13 cellular contexts compared by ENCODE assay signal in the genomic region with DNA sequence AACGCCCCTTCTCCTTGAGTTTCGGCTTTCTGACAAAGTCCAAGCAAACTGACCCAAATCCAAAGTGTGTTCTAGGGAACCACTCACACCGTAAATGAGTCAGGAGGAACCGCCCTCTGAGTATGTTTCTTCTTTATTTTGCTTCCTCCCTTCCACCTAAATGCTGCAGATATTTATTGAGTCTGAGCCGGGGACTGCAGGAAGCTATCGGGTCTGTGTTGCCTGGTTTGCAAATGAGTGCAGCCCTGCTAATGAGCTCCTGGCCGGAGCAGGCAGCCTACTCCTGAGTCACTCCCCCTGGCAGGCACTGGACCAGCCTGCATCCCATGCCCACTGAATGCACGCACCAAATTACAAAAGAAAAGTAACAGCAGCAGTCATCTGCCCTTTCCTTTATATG.
DNase-seq lines count a peak whose midpoint lies in the region; ATAC-seq and TF ChIP-seq lines count a peak whose summit lies in the region.
"Had no signal": no experiment of that assay in that cellular context is flagged by ENCODE, and none has a peak within 500 bp of the region (broad histone marks: within the 10 kb centered on the region; RNA-seq: fewer than 3 reads in every experiment).

No MANE protein-coding gene starts in this region.

- ATAC-seq in GM21447 (IDR thresholded peaks at IDR 0.05; ENCODE audit: unreplicated experiment) = no peak

- H3K27me3 Mint-ChIP-seq in progenitor cell of endocrine pancreas = no peaks in the 10 kb centered on the region

- H3K4me3 ChIP-seq in right atrium auricular region = no peak overlapping the region
- H3K4me3 ChIP-seq: prostate gland, SJCRH30 had no signal

- DNase-seq in GF-D8 (lab: John Stamatoyannopoulos, UW) (peak; percentile 82), SKM-1 treated with dmso at 0.1 percent for 144 hours (lab: John Stamatoyannopoulos, UW; ENCODE audit: unreplicated experiment) (peak; percentile 82), right atrium auricular region (ENCODE audit: low spot score) (no peak), progenitor cell of endocrine pancreas (ENCODE audit: low spot score, unreplicated experiment) (no peak), T-helper 1 cell (no peak), T-helper 9 cell (no peak)
- DNase-seq in stimulated activated CD4-positive, alpha-beta T cell treated with anti-CD3 and anti-CD28 coated beads, Interleukin-2, amount 100 ng/mL, for 24 hours = no peak
- DNase-seq: HCEC 1CT, NCI-H2029, SJCRH30 had no signal

- no peaks in the 10 kb centered on the region for H3K4me1 ChIP-seq in right atrium auricular region
- H3K4me1 ChIP-seq: prostate gland had no signal

- H3K27ac ChIP-seq in right atrium auricular region = peak overlapping the region; percentile 36 to 44
- H3K27ac ChIP-seq: prostate gland, SJCRH30 had no signal

- no peak for TF ChIP-seq CTCF in right atrium auricular region (IDR thresholded peaks at IDR 0.05)
- TF ChIP-seq CTCF in progenitor cell of endocrine pancreas (IDR thresholded peaks at IDR 0.05; ENCODE audit: unreplicated experiment) = no peak

- H3K27ac Mint-ChIP-seq in progenitor cell of endocrine pancreas = peak overlapping the region; percentile 73

- H3K36me3 ChIP-seq in right atrium auricular region = no peaks in the 10 kb centered on the region
- H3K36me3 ChIP-seq: prostate gland, SJCRH30 had no signal

- H3K9me3 Mint-ChIP-seq in progenitor cell of endocrine pancreas (ENCODE audit: low read depth) = no peaks in the 10 kb centered on the region
- H3K9me3 Mint-ChIP-seq: central memory CD8-positive, alpha-beta T cell had no signal

- H3K36me3 Mint-ChIP-seq in progenitor cell of endocrine pancreas (ENCODE audit: insufficient read depth) = no peaks in the 10 kb centered on the region

- no peaks in the 10 kb centered on the region for H3K27me3 ChIP-seq in right atrium auricular region
- H3K27me3 ChIP-seq: SJCRH30 had no signal

- peaks cover 68% of the 10 kb centered on the region for H3K4me1 Mint-ChIP-seq in progenitor cell of endocrine pancreas (ENCODE audit: low read depth)
- H3K4me1 Mint-ChIP-seq: central memory CD8-positive, alpha-beta T cell had no signal

- no peaks in the 10 kb centered on the region for H3K9me3 ChIP-seq in right atrium auricular region
- H3K9me3 ChIP-seq: prostate gland, SJCRH30 had no signal

- H3K4me3 Mint-ChIP-seq in progenitor cell of endocrine pancreas (ENCODE audit: low read depth) = no peak overlapping the region
- H3K4me3 Mint-ChIP-seq: central memory CD8-positive, alpha-beta T cell had no signal

Comparison
In these comparisons a context has a peak if more than half of its experiments do, and no peak if none do; other contexts are left out.
1. DNase-seq: peak in GF-D8 (single experiment) and SKM-1 treated with dmso at 0.1 percent for 144 hours (single experiment); none in right atrium auricular region (single experiment), progenitor cell of endocrine pancreas (single experiment), stimulated activated CD4-positive, alpha-beta T cell treated with anti-CD3 and anti-CD28 coated beads, Interleukin-2, amount 100 ng/mL, for 24 hours (0 of 2), T-helper 1 cell (0 of 5) and T-helper 9 cell (single experiment).